10 cellular contexts compared by ENCODE assay signal in genomic region chr9:77534376-77535057, GRCh38.
DNase-seq lines count a peak whose midpoint lies in the region; ATAC-seq lines count a peak whose summit lies in the region.
"Had no signal": no experiment of that assay in that cellular context is flagged by ENCODE, and none has a peak within 500 bp of the region (broad histone marks: within the 10 kb centered on the region; RNA-seq: fewer than 3 reads in every experiment).

No MANE protein-coding gene starts in this region.

- no peak for ATAC-seq in GM21447 (IDR thresholded peaks at IDR 0.05; ENCODE audit: unreplicated experiment)
- ATAC-seq in HG02981 (IDR thresholded peaks at IDR 0.05; ENCODE audit: unreplicated experiment), result no peak

- DNase-seq in NCI-H1092 (lab: John Stamatoyannopoulos, UW), result peak; percentile 15
- DNase-seq in amygdala (lab: John Stamatoyannopoulos, UW), result peak in 32 of 56 donors; percentile 4 to 70 (median 36)
- peak; percentile 44 for DNase-seq in iPS-NIHi7 (ENCODE audit: extremely low spot score)
- peak; percentile 90 for DNase-seq in superior temporal gyrus (ENCODE audit: extremely low spot score)
- no peak for DNase-seq in NCI-H187 treated with DMSO at 0.1 percent for 48 hours (lab: John Stamatoyannopoulos, UW)
- DNase-seq: activated naive CD4-positive, alpha-beta T cell treated with anti-CD3 and anti-CD28 coated beads, Interleukin-2, amount 10 ng/mL, durations not matched to agents 7 days and 5 days; NCI-H446; stimulated activated CD4-positive, alpha-beta T cell treated with anti-CD3 and anti-CD28 coated beads, Interleukin-4, amount 100 ng/mL, for 24 hours had no signal
